ENCODE assay signal across 12 cellular contexts in genomic region chr17:48575673-48576478, GRCh38. TPM values are rescaled to one million over a fixed set of nuclear protein-coding genes. Genes with fewer than 3 reads are reported as not detected.
DNase-seq lines count a peak whose midpoint lies in the region; ATAC-seq, FAIRE-seq and TF ChIP-seq lines count a peak whose summit lies in the region.
"Had no signal": no experiment of that assay in that cellular context is flagged by ENCODE, and none has a peak within 500 bp of the region (broad histone marks: within the 10 kb centered on the region; RNA-seq: fewer than 3 reads in every experiment).

No MANE protein-coding gene starts in this region.

- FAIRE-seq in HepG2 (lab: Jason Lieb, UNC) = no peak

- H3K4me1 ChIP-seq in liver (ENCODE audit: control insufficient read depth in 4 of 4, insufficient read depth in 4 of 4, low read length in 3 of 4) = peaks cover 0 to 3% (median 0%) of the 10 kb centered on the region in 4 donors
- no peaks in the 10 kb centered on the region for H3K4me1 ChIP-seq in HepG2 (ENCODE audit: insufficient read depth, low read length)
- H3K4me1 ChIP-seq in body of pancreas = peaks cover 9% of the 10 kb centered on the region
- peaks cover 54% of the 10 kb centered on the region for H3K4me1 ChIP-seq in mucosa of descending colon (ENCODE audit: low read depth)

- CTCF ChIA-PET in HepG2 (lab: Yijun Ruan, JAX; ENCODE audit: low intra/inter-chr PET ratio, low total read pairs) = no interaction called here

- 20% methylated on average over 22 of the region's 22 CpGs for WGBS in liver
- WGBS in HepG2 (ENCODE audit: low lambda C conversion rate) = 41% methylated on average over 22 of the region's 22 CpGs
- WGBS in body of pancreas, 2 donors = 8 to 16% methylated on average over 22 of the region's 22 CpGs

- no peaks in the 10 kb centered on the region for H3K79me2 ChIP-seq in HepG2 (ENCODE audit: insufficient read depth, low read length)

- H3K27me3 ChIP-seq in liver (ENCODE audit: control insufficient read depth in 4 of 4, insufficient read depth in 4 of 4, low read length in 3 of 4) = peaks cover 0 to 18% (median 7%) of the 10 kb centered on the region in 4 donors
- H3K27me3 ChIP-seq in HepG2 (ENCODE audit: control insufficient read depth in 1 of 2, insufficient read depth in 2 of 2, low read length in 2 of 2) = peaks cover 29 to 89% of the 10 kb centered on the region in 2 experiments
- H3K27me3 ChIP-seq in body of pancreas = peaks cover 0 to 43% of the 10 kb centered on the region in 2 donors

- H3K4me3 ChIP-seq in liver (ENCODE audit: low read depth in 1 of 3, low read length in 3 of 3) (peak overlapping the region in 1 of 3 donors; percentile 46), HepG2 (replicated peaks in 1 of 3; ENCODE audit: insufficient read depth in 1 of 3, low read depth in 2 of 3, low read length in 3 of 3) (no peak overlapping the region), body of pancreas (no peak overlapping the region), mucosa of descending colon (no peak overlapping the region)

- POLR2A ChIA-PET in HepG2 (lab: Yijun Ruan, JAX) = no interaction called here

- H2AFZ ChIP-seq in HepG2 (ENCODE audit: low read length) = no peak overlapping the region

- H3K27ac ChIP-seq in liver (ENCODE audit: low read depth in 1 of 2, low read length in 2 of 2) (peak overlapping the region; percentile 22 to 70), HepG2 (ENCODE audit: extremely low read length, insufficient read depth, low read length) (no peak overlapping the region), body of pancreas (peak overlapping the region in 3 of 4 donors; percentile 26 to 48 (median 43))

- no TSS peak for BruUV-seq in HepG2 (replicated peaks; lab: Mats Ljungman, UMichigan)

- TF ChIP-seq CTCF in liver (IDR thresholded peaks at IDR 0.05; ENCODE audit: low read depth, low read length, missing input control) (no peak), HepG2 (CRISPR knock-in tag; IDR thresholded peaks at IDR 0.05) (no peak), body of pancreas (IDR thresholded peaks at IDR 0.05) (no peak), mucosa of descending colon (IDR thresholded peaks at IDR 0.05) (no peak)

- ATAC-seq in HepG2 (no peak), body of pancreas (no peak), mucosa of descending colon (peak; percentile 17)
- ATAC-seq: stimulated activated naive B cell treated with anti-CD40 and anti-IgM and Interleukin-4, amounts not matched to agents 10 μg/mL and 1 μg/mL and 100 μg/mL, for 72 hours; WTC11 had no signal

- H3K36me3 ChIP-seq in liver (ENCODE audit: control insufficient read depth in 4 of 4, insufficient read depth in 3 of 4, low read depth in 1 of 4, low read length in 3 of 4) (no peaks in the 10 kb centered on the region), HepG2 (replicated peaks in 1 of 2; ENCODE audit: control insufficient read depth in 1 of 2, insufficient read depth in 2 of 2, low read length in 2 of 2) (no peaks in the 10 kb centered on the region), body of pancreas (replicated peaks in 1 of 2; ENCODE audit: insufficient read depth in 1 of 2, low read depth in 2 of 2) (no peaks in the 10 kb centered on the region), mucosa of descending colon (ENCODE audit: low read depth) (no peaks in the 10 kb centered on the region)

- TF ChIP-seq POLR2A in HepG2 (IDR thresholded peaks at IDR 0.05; ENCODE audit: insufficient read depth in 1 of 2, low read depth in 2 of 2, low read length in 2 of 2) (no peak), body of pancreas (IDR thresholded peaks at IDR 0.05) (no peak)

- in situ Hi-C loops in HepG2 (cut with HindIII; ENCODE audit: extremely low pct_ligation_motif_present, low pct_unique_long_range_greater_than_20kb) = no loop called here

- DNase-seq in HepG2 (ENCODE audit: low spot score) = no peak
- DNase-seq in body of pancreas = no peak
- no peak for DNase-seq in mucosa of descending colon
- no peak for DNase-seq in activated effector memory CD4-positive, alpha-beta T cell treated with anti-CD3 and anti-CD28 coated beads, Interleukin-2, amount 50 U/mL, for 16 hours
- no peak for DNase-seq in NCI-H2171 (lab: John Stamatoyannopoulos, UW)
- DNase-seq in stimulated activated CD4-positive, alpha-beta T cell treated with anti-CD3 and anti-CD28 coated beads, Interleukin-1b, Interleukin-23, amount 100 ng/mL, for 48 hours = no peak
- DNase-seq in NK-92 treated with Interleukin-12 subunit alpha and Interleukin-12 subunit beta, amount 100 ng/mL, for 24 hours (lab: John Stamatoyannopoulos, UW) = no peak
- DNase-seq: central memory CD4-positive, alpha-beta T cell; KG1; stimulated activated naive B cell treated with anti-CD40 and anti-IgM and Interleukin-4, amounts not matched to agents 10 μg/mL and 1 μg/mL and 100 μg/mL, for 72 hours had no signal

- TF ChIP-seq EP300 in HepG2 (IDR thresholded peaks at IDR 0.05; ENCODE audit: low read depth in 2 of 2, low read length in 2 of 2) (no peak), HepG2 (CRISPR knock-in tag; IDR thresholded peaks at IDR 0.05; ENCODE audit: borderline replicate concordance) (no peak)

- H3K4me2 ChIP-seq in HepG2 (ENCODE audit: low read depth, low read length) = no peak overlapping the region

- intact Hi-C loops in HepG2 (cut with micrococcal nuclease; ENCODE audit: unreplicated experiment) = no loop called here
- intact Hi-C loops in body of pancreas (cut with DNase I) = no loop called here
- intact Hi-C loops in mucosa of descending colon (cut with DNase I, micrococcal nuclease) = no loop called here

- H4K20me1 ChIP-seq in HepG2 (ENCODE audit: insufficient read depth, low read length) = no peaks in the 10 kb centered on the region

- no peak for TF ChIP-seq RAD21 in liver (IDR thresholded peaks at IDR 0.05)
- no peak for TF ChIP-seq RAD21 in HepG2 (CRISPR knock-in tag; IDR thresholded peaks at IDR 0.05)

- H3K9me3 ChIP-seq in liver (ENCODE audit: control insufficient read depth in 4 of 4, low read length in 3 of 4) (no peaks in the 10 kb centered on the region), HepG2 (ENCODE audit: low read length) (no peaks in the 10 kb centered on the region), body of pancreas (no peaks in the 10 kb centered on the region), mucosa of descending colon (no peaks in the 10 kb centered on the region)

- H3K9ac ChIP-seq in liver (ENCODE audit: low read depth in 1 of 2, low read length in 2 of 2) (no peak overlapping the region), HepG2 (ENCODE audit: insufficient read depth, low read depth, low read length) (no peak overlapping the region)

RNA-seq across cellular contexts. Expression of gene HOXB4, which starts 2.3 kb away (rescaled TPM):
- total RNA-seq in liver (under 1 TPM; 0.65 to 0.75 TPM), HepG2 (2016; rRNA removed; fragmentation: Illumina TruSeq; extraction: Trizol) (not detected in 2 replicates), body of pancreas (1 to 10 TPM in 1 of 2 donors, under 1 TPM in 1; 0.26 to 2.3 TPM), mucosa of descending colon (10 to 100 TPM in 1 of 3 donors, 1 to 10 TPM in 2; 4.5 to 14.6 (median 5.3) TPM)
- polyA plus RNA-seq in liver (under 1 TPM; 0.19 to 0.35 TPM), HepG2 (2011; rRNA removed) (not detected in 2 replicates)
- not detected in 2 replicates for total RNA-seq in HepG2 (2016; cell fraction: cytosol; rRNA removed; fragmentation: Illumina TruSeq; extraction: Trizol; ENCODE audit: low read depth)
- total RNA-seq in HepG2 (2016; cell fraction: insoluble cytoplasmic fraction; rRNA removed; fragmentation: Illumina TruSeq; extraction: Trizol) = not detected in 2 replicates
- total RNA-seq in HepG2 (2016; cell fraction: membrane; rRNA removed; fragmentation: Illumina TruSeq; extraction: Trizol) = not detected in 2 replicates
- total RNA-seq in HepG2 (2016; cell fraction: nucleus; rRNA removed; fragmentation: Illumina TruSeq; extraction: Trizol) = not detected in 2 replicates
- polyA plus RNA-seq in HepG2 (2011; cell fraction: cytosol; rRNA removed) = not detected in 2 replicates
- not detected in 2 replicates for polyA plus RNA-seq in HepG2 (2011; cell fraction: nucleus; rRNA removed)
- polyA plus RNA-seq in HepG2 (2012) = not detected in 2 replicates
- not detected in 2 replicates for polyA plus RNA-seq in HepG2 (2016; cell fraction: cytosol; fragmentation: Illumina TruSeq; extraction: Trizol; ENCODE audit: low read depth)
- polyA plus RNA-seq in HepG2 (2016; cell fraction: insoluble cytoplasmic fraction; fragmentation: Illumina TruSeq; extraction: Trizol; ENCODE audit: low read depth) = not detected in 2 replicates
- polyA plus RNA-seq in HepG2 (2016; cell fraction: membrane; fragmentation: Illumina TruSeq; extraction: Trizol; ENCODE audit: low read depth) = not detected in 2 replicates
- polyA plus RNA-seq in HepG2 (2016; cell fraction: nucleus; fragmentation: Illumina TruSeq; extraction: Trizol; ENCODE audit: insufficient read depth, low read depth) = not detected in 2 replicates
- 0.04 and 0.49 TPM in 2 replicates for polyA minus RNA-seq in HepG2 (2011; rRNA and poly(A)+ RNA removed; ENCODE audit: low replicate concordance)
- polyA minus RNA-seq in HepG2 (2011; cell fraction: cytosol; rRNA and poly(A)+ RNA removed) = not detected in 2 replicates
- not detected in 2 replicates for polyA minus RNA-seq in HepG2 (2011; cell fraction: nucleus; rRNA and poly(A)+ RNA removed)

RNA-seq across cellular contexts. Expression of gene HOXB3, which starts 14.2 kb away (rescaled TPM):
- 1 to 10 TPM in 1 of 2 donors, under 1 TPM in 1; 0.75 to 2.2 TPM for total RNA-seq in liver
- polyA plus RNA-seq in liver = 1 to 10 TPM; 1.0 to 1.3 TPM
- total RNA-seq in HepG2 (2016; rRNA removed; fragmentation: Illumina TruSeq; extraction: Trizol) = not detected in 2 replicates
- not detected in 2 replicates for total RNA-seq in HepG2 (2016; cell fraction: cytosol; rRNA removed; fragmentation: Illumina TruSeq; extraction: Trizol; ENCODE audit: low read depth)
- total RNA-seq in HepG2 (2016; cell fraction: insoluble cytoplasmic fraction; rRNA removed; fragmentation: Illumina TruSeq; extraction: Trizol) = not detected in 2 replicates
- not detected in 2 replicates for total RNA-seq in HepG2 (2016; cell fraction: membrane; rRNA removed; fragmentation: Illumina TruSeq; extraction: Trizol)
- not detected in 2 replicates for total RNA-seq in HepG2 (2016; cell fraction: nucleus; rRNA removed; fragmentation: Illumina TruSeq; extraction: Trizol)
- polyA plus RNA-seq in HepG2 (2011; rRNA removed) = not detected in 2 replicates
- not detected in 2 replicates for polyA plus RNA-seq in HepG2 (2011; cell fraction: cytosol; rRNA removed)
- polyA plus RNA-seq in HepG2 (2011; cell fraction: nucleus; rRNA removed) = 0.28 TPM in 1 of 2 replicates, not detected in the other
- not detected in 2 replicates for polyA plus RNA-seq in HepG2 (2012)
- not detected in 2 replicates for polyA plus RNA-seq in HepG2 (2016; cell fraction: cytosol; fragmentation: Illumina TruSeq; extraction: Trizol; ENCODE audit: low read depth)
- polyA plus RNA-seq in HepG2 (2016; cell fraction: insoluble cytoplasmic fraction; fragmentation: Illumina TruSeq; extraction: Trizol; ENCODE audit: low read depth) = not detected in 2 replicates
- not detected in 2 replicates for polyA plus RNA-seq in HepG2 (2016; cell fraction: membrane; fragmentation: Illumina TruSeq; extraction: Trizol; ENCODE audit: low read depth)
- polyA plus RNA-seq in HepG2 (2016; cell fraction: nucleus; fragmentation: Illumina TruSeq; extraction: Trizol; ENCODE audit: insufficient read depth, low read depth) = not detected in 2 replicates
- 2.3 TPM in 1 of 2 replicates, not detected in the other for polyA minus RNA-seq in HepG2 (2011; rRNA and poly(A)+ RNA removed; ENCODE audit: low replicate concordance)
- polyA minus RNA-seq in HepG2 (2011; cell fraction: cytosol; rRNA and poly(A)+ RNA removed) = not detected in 2 replicates
- not detected in 2 replicates for polyA minus RNA-seq in HepG2 (2011; cell fraction: nucleus; rRNA and poly(A)+ RNA removed)
- total RNA-seq in body of pancreas = 1 to 10 TPM in 1 of 2 donors, not detected in 1; 2.9 TPM
- total RNA-seq in mucosa of descending colon = 10 to 100 TPM; 42.4 to 64.8 (median 43.4) TPM

RNA-seq across cellular contexts. Expression of gene HOXB5, which starts 17.7 kb away (rescaled TPM):
- total RNA-seq in liver (under 1 TPM in 1 of 2 donors, not detected in 1; 0.08 TPM), HepG2 (2016; rRNA removed; fragmentation: Illumina TruSeq; extraction: Trizol) (not detected in 2 replicates), body of pancreas (under 1 TPM in 1 of 2 donors, not detected in 1; 0.99 TPM), mucosa of descending colon (10 to 100 TPM; 16.2 to 29.3 (median 19.9) TPM)
- polyA plus RNA-seq in liver (under 1 TPM; 0.36 to 0.38 TPM), HepG2 (2011; rRNA removed) (not detected in 2 replicates)
- not detected in 2 replicates for total RNA-seq in HepG2 (2016; cell fraction: cytosol; rRNA removed; fragmentation: Illumina TruSeq; extraction: Trizol; ENCODE audit: low read depth)
- total RNA-seq in HepG2 (2016; cell fraction: insoluble cytoplasmic fraction; rRNA removed; fragmentation: Illumina TruSeq; extraction: Trizol) = not detected in 2 replicates
- total RNA-seq in HepG2 (2016; cell fraction: membrane; rRNA removed; fragmentation: Illumina TruSeq; extraction: Trizol) = not detected in 2 replicates
- not detected in 2 replicates for total RNA-seq in HepG2 (2016; cell fraction: nucleus; rRNA removed; fragmentation: Illumina TruSeq; extraction: Trizol)
- not detected in 2 replicates for polyA plus RNA-seq in HepG2 (2011; cell fraction: cytosol; rRNA removed)
- not detected in 2 replicates for polyA plus RNA-seq in HepG2 (2011; cell fraction: nucleus; rRNA removed)
- polyA plus RNA-seq in HepG2 (2012) = not detected in 2 replicates
- not detected in 2 replicates for polyA plus RNA-seq in HepG2 (2016; cell fraction: cytosol; fragmentation: Illumina TruSeq; extraction: Trizol; ENCODE audit: low read depth)
- not detected in 2 replicates for polyA plus RNA-seq in HepG2 (2016; cell fraction: insoluble cytoplasmic fraction; fragmentation: Illumina TruSeq; extraction: Trizol; ENCODE audit: low read depth)
- polyA plus RNA-seq in HepG2 (2016; cell fraction: membrane; fragmentation: Illumina TruSeq; extraction: Trizol; ENCODE audit: low read depth) = not detected in 2 replicates
- polyA plus RNA-seq in HepG2 (2016; cell fraction: nucleus; fragmentation: Illumina TruSeq; extraction: Trizol; ENCODE audit: insufficient read depth, low read depth) = not detected in 2 replicates
- polyA minus RNA-seq in HepG2 (2011; rRNA and poly(A)+ RNA removed; ENCODE audit: low replicate concordance) = 0.49 TPM in 1 of 2 replicates, not detected in the other
- polyA minus RNA-seq in HepG2 (2011; cell fraction: cytosol; rRNA and poly(A)+ RNA removed) = not detected in 2 replicates
- polyA minus RNA-seq in HepG2 (2011; cell fraction: nucleus; rRNA and poly(A)+ RNA removed) = not detected in 2 replicates
- total RNA-seq: WTC11 had no signal

RNA-seq across cellular contexts. Expression of gene HOXB6, which starts 28.9 kb away (rescaled TPM):
- total RNA-seq in liver (under 1 TPM; 0.17 to 0.33 TPM), HepG2 (2016; rRNA removed; fragmentation: Illumina TruSeq; extraction: Trizol) (not detected in 2 replicates), body of pancreas (1 to 10 TPM; 2.1 to 2.6 TPM), mucosa of descending colon (10 to 100 TPM; 41.3 to 68.8 (median 50.9) TPM)
- polyA plus RNA-seq in liver (1 to 10 TPM in 1 of 2 donors, under 1 TPM in 1; 0.58 to 1.1 TPM), HepG2 (2011; rRNA removed) (not detected in 2 replicates)
- not detected in 2 replicates for total RNA-seq in HepG2 (2016; cell fraction: cytosol; rRNA removed; fragmentation: Illumina TruSeq; extraction: Trizol; ENCODE audit: low read depth)
- total RNA-seq in HepG2 (2016; cell fraction: insoluble cytoplasmic fraction; rRNA removed; fragmentation: Illumina TruSeq; extraction: Trizol) = not detected in 2 replicates
- not detected in 2 replicates for total RNA-seq in HepG2 (2016; cell fraction: membrane; rRNA removed; fragmentation: Illumina TruSeq; extraction: Trizol)
- not detected in 2 replicates for total RNA-seq in HepG2 (2016; cell fraction: nucleus; rRNA removed; fragmentation: Illumina TruSeq; extraction: Trizol)
- not detected in 2 replicates for polyA plus RNA-seq in HepG2 (2011; cell fraction: cytosol; rRNA removed)
- polyA plus RNA-seq in HepG2 (2011; cell fraction: nucleus; rRNA removed) = not detected in 2 replicates
- not detected in 2 replicates for polyA plus RNA-seq in HepG2 (2012)
- polyA plus RNA-seq in HepG2 (2016; cell fraction: cytosol; fragmentation: Illumina TruSeq; extraction: Trizol; ENCODE audit: low read depth) = not detected in 2 replicates
- polyA plus RNA-seq in HepG2 (2016; cell fraction: insoluble cytoplasmic fraction; fragmentation: Illumina TruSeq; extraction: Trizol; ENCODE audit: low read depth) = not detected in 2 replicates
- not detected in 2 replicates for polyA plus RNA-seq in HepG2 (2016; cell fraction: membrane; fragmentation: Illumina TruSeq; extraction: Trizol; ENCODE audit: low read depth)
- not detected in 2 replicates for polyA plus RNA-seq in HepG2 (2016; cell fraction: nucleus; fragmentation: Illumina TruSeq; extraction: Trizol; ENCODE audit: insufficient read depth, low read depth)
- polyA minus RNA-seq in HepG2 (2011; rRNA and poly(A)+ RNA removed; ENCODE audit: low replicate concordance) = 3.5 TPM in 1 of 2 replicates, not detected in the other
- not detected in 2 replicates for polyA minus RNA-seq in HepG2 (2011; cell fraction: cytosol; rRNA and poly(A)+ RNA removed)
- polyA minus RNA-seq in HepG2 (2011; cell fraction: nucleus; rRNA and poly(A)+ RNA removed) = not detected in 2 replicates
- total RNA-seq: WTC11 had no signal

RNA-seq across cellular contexts. Expression of gene HOXB2, which starts 31.0 kb away (rescaled TPM):
- total RNA-seq in liver (1 to 10 TPM in 1 of 2 donors, under 1 TPM in 1; 0.67 to 2.3 TPM), HepG2 (2016; rRNA removed; fragmentation: Illumina TruSeq; extraction: Trizol) (not detected in 2 replicates), body of pancreas (10 to 100 TPM; 13.7 to 32.3 TPM), mucosa of descending colon (10 to 100 TPM in 1 of 3 donors, 1 to 10 TPM in 1, under 1 TPM in 1; 0.93 to 32.4 (median 3.3) TPM)
- polyA plus RNA-seq in liver (1 to 10 TPM; 1.3 to 2.5 TPM), HepG2 (2011; rRNA removed) (not detected in 2 replicates)
- total RNA-seq in HepG2 (2016; cell fraction: cytosol; rRNA removed; fragmentation: Illumina TruSeq; extraction: Trizol; ENCODE audit: low read depth) = not detected in 2 replicates
- total RNA-seq in HepG2 (2016; cell fraction: insoluble cytoplasmic fraction; rRNA removed; fragmentation: Illumina TruSeq; extraction: Trizol) = not detected in 2 replicates
- total RNA-seq in HepG2 (2016; cell fraction: membrane; rRNA removed; fragmentation: Illumina TruSeq; extraction: Trizol) = not detected in 2 replicates
- not detected in 2 replicates for total RNA-seq in HepG2 (2016; cell fraction: nucleus; rRNA removed; fragmentation: Illumina TruSeq; extraction: Trizol)
- polyA plus RNA-seq in HepG2 (2011; cell fraction: cytosol; rRNA removed) = not detected in 2 replicates
- polyA plus RNA-seq in HepG2 (2011; cell fraction: nucleus; rRNA removed) = not detected in 2 replicates
- not detected in 2 replicates for polyA plus RNA-seq in HepG2 (2012)
- polyA plus RNA-seq in HepG2 (2016; cell fraction: cytosol; fragmentation: Illumina TruSeq; extraction: Trizol; ENCODE audit: low read depth) = not detected in 2 replicates
- polyA plus RNA-seq in HepG2 (2016; cell fraction: insoluble cytoplasmic fraction; fragmentation: Illumina TruSeq; extraction: Trizol; ENCODE audit: low read depth) = not detected in 2 replicates
- not detected in 2 replicates for polyA plus RNA-seq in HepG2 (2016; cell fraction: membrane; fragmentation: Illumina TruSeq; extraction: Trizol; ENCODE audit: low read depth)
- not detected in 2 replicates for polyA plus RNA-seq in HepG2 (2016; cell fraction: nucleus; fragmentation: Illumina TruSeq; extraction: Trizol; ENCODE audit: insufficient read depth, low read depth)
- polyA minus RNA-seq in HepG2 (2011; rRNA and poly(A)+ RNA removed; ENCODE audit: low replicate concordance) = 0.28 TPM in 1 of 2 replicates, not detected in the other
- polyA minus RNA-seq in HepG2 (2011; cell fraction: cytosol; rRNA and poly(A)+ RNA removed) = not detected in 2 replicates
- polyA minus RNA-seq in HepG2 (2011; cell fraction: nucleus; rRNA and poly(A)+ RNA removed) = not detected in 2 replicates

Comparison
In these comparisons a context has a peak if more than half of its experiments do, and no peak if none do; other contexts are left out.
1. RNA of gene HOXB3, which starts 14.2 kb away (total RNA-seq): 42.4 to 64.8 TPM in mucosa of descending colon; 2.9 TPM in body of pancreas, 0.75 to 2.2 TPM in liver and not detected in HepG2; every median in the first group is over 10 times any median in the second.
2. RNA of gene HOXB5, which starts 17.7 kb away (total RNA-seq): 16.2 to 29.3 TPM in mucosa of descending colon; 0.99 TPM in body of pancreas, 0.08 TPM in liver and not detected in HepG2; every median in the first group is over 4 times any median in the second.